23 cellular contexts compared by ENCODE assay signal in the genomic region with DNA sequence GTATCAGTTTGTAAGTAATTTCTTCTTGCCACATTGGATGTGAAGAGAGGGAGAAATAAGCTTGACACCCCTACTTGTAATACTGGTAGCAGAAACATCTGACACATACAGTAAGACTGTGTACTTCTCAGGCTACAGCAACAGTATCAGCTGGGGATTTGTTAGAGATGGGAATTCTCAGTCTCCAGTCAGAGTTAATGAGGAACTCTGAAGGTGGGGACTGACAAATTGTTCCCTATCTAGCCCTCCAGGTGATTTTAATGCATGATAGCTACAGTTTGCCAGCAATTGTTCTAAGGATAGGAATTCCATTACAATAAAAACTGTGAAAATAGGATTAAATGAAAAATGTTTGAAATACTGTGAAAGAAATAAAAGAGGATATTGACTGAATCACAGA.
"Had no signal": no experiment of that assay in that cellular context is flagged by ENCODE, and none has a peak within 500 bp of the region (broad histone marks: within the 10 kb centered on the region; RNA-seq: fewer than 3 reads in every experiment).

No MANE protein-coding gene starts in this region.

- H3K4me1 ChIP-seq: foreskin keratinocyte, left ventricle myocardium inferior, lower lobe of right lung, parathyroid adenoma, prostate gland, right lobe of liver, tibial artery, upper lobe of left lung, uterus had no signal

- H2AFZ ChIP-seq: parathyroid adenoma had no signal

- H3K79me2 ChIP-seq: parathyroid adenoma had no signal

- H3K27me3 Mint-ChIP-seq: dendritic cell treated with granulocyte-macrophage colony-stimulating factor and Interleukin-4, amounts not matched to agents 40 ng/mL and 50 ng/mL, for 4 days; effector memory CD8-positive, alpha-beta T cell; memory B cell; naive B cell; stimulated activated memory B cell treated with anti-CD40 and anti-IgM and Interleukin-4, amounts not matched to agents 10 μg/mL and 1 μg/mL and 100 μg/mL, for 72 hours; stimulated activated naive CD8-positive, alpha-beta T cell treated with anti-CD3 and anti-CD28 coated beads, Interleukin-15, Interleukin-2, amounts not matched to agents 100 ng/mL and 50 ng/mL, for 24 hours had no signal

- H3K9ac ChIP-seq: parathyroid adenoma had no signal

- H3K9me3 ChIP-seq: left ventricle myocardium inferior, lower lobe of right lung, prostate gland, right lobe of liver, tibial artery, upper lobe of left lung, uterus had no signal

- H3K9me3 Mint-ChIP-seq: nephron; stimulated activated naive CD8-positive, alpha-beta T cell treated with anti-CD3 and anti-CD28 coated beads, Interleukin-15, Interleukin-2, amounts not matched to agents 100 ng/mL and 50 ng/mL, for 24 hours had no signal

- H3K27ac ChIP-seq: foreskin keratinocyte, left ventricle myocardium inferior, lower lobe of right lung, parathyroid adenoma, prostate gland, right lobe of liver, tibial artery, upper lobe of left lung, uterus had no signal

- H3K36me3 ChIP-seq: left ventricle myocardium inferior, lower lobe of right lung, prostate gland, right lobe of liver, tibial artery, upper lobe of left lung, uterus had no signal

- ATAC-seq: effector memory CD8-positive, alpha-beta T cell; foreskin keratinocyte; left cardiac atrium; lower lobe of right lung; right lobe of liver; stimulated activated memory B cell treated with anti-CD40 and anti-IgM and Interleukin-4, amounts not matched to agents 10 μg/mL and 1 μg/mL and 100 μg/mL, for 72 hours had no signal

- H3K36me3 Mint-ChIP-seq: immature natural killer cell; memory B cell; naive B cell; stimulated activated memory B cell treated with anti-CD40 and anti-IgM and Interleukin-4, amounts not matched to agents 10 μg/mL and 1 μg/mL and 100 μg/mL, for 72 hours had no signal

- H3K4me3 Mint-ChIP-seq: dendritic cell treated with granulocyte-macrophage colony-stimulating factor and Interleukin-4, amounts not matched to agents 40 ng/mL and 50 ng/mL, for 4 days; effector memory CD8-positive, alpha-beta T cell; immature natural killer cell; memory B cell; naive B cell; nephron; stimulated activated memory B cell treated with anti-CD40 and anti-IgM and Interleukin-4, amounts not matched to agents 10 μg/mL and 1 μg/mL and 100 μg/mL, for 72 hours; stimulated activated naive CD8-positive, alpha-beta T cell treated with anti-CD3 and anti-CD28 coated beads, Interleukin-15, Interleukin-2, amounts not matched to agents 100 ng/mL and 50 ng/mL, for 24 hours had no signal

- H3K4me1 Mint-ChIP-seq: immature natural killer cell; memory B cell; naive B cell; stimulated activated memory B cell treated with anti-CD40 and anti-IgM and Interleukin-4, amounts not matched to agents 10 μg/mL and 1 μg/mL and 100 μg/mL, for 72 hours had no signal

- H3K27ac Mint-ChIP-seq: dendritic cell treated with granulocyte-macrophage colony-stimulating factor and Interleukin-4, amounts not matched to agents 40 ng/mL and 50 ng/mL, for 4 days; effector memory CD8-positive, alpha-beta T cell; immature natural killer cell; memory B cell; naive B cell; nephron; stimulated activated memory B cell treated with anti-CD40 and anti-IgM and Interleukin-4, amounts not matched to agents 10 μg/mL and 1 μg/mL and 100 μg/mL, for 72 hours; stimulated activated naive CD8-positive, alpha-beta T cell treated with anti-CD3 and anti-CD28 coated beads, Interleukin-15, Interleukin-2, amounts not matched to agents 100 ng/mL and 50 ng/mL, for 24 hours had no signal

- H3K4me3 ChIP-seq: left ventricle myocardium inferior, lower lobe of right lung, prostate gland, right lobe of liver, tibial artery, upper lobe of left lung, uterus had no signal

- DNase-seq: effector memory CD8-positive, alpha-beta T cell; erythroblast; foreskin keratinocyte; immature natural killer cell; left cardiac atrium; left ventricle myocardium inferior; lower lobe of right lung; naive B cell; retina; right lobe of liver; stimulated activated CD4-positive, alpha-beta T cell treated with anti-CD3 and anti-CD28 coated beads, Interleukin-1b, Interleukin-23, amount 100 ng/mL, for 48 hours; stimulated activated CD4-positive, alpha-beta T cell treated with anti-CD3 and anti-CD28 coated beads, Interleukin-4, amount 100 ng/mL, for 24 hours; tibial artery; upper lobe of left lung; uterus had no signal

- H3K27me3 ChIP-seq: foreskin keratinocyte, right lobe of liver, tibial artery, upper lobe of left lung, uterus had no signal

- FAIRE-seq: keratinocyte had no signal
